Comparison of ENCODE assay signal across 8 cellular contexts in genomic region chr19:47225746-47226425, GRCh38. TPM values are rescaled to one million over a fixed set of nuclear protein-coding genes. Genes with fewer than 3 reads are reported as not detected.
DNase-seq lines count a peak whose midpoint lies in the region; ATAC-seq and TF ChIP-seq lines count a peak whose summit lies in the region.

No MANE protein-coding gene starts in this region.

- H3K4me1 ChIP-seq in liver (ENCODE audit: control insufficient read depth in 4 of 4, insufficient read depth in 4 of 4, low read length in 3 of 4): peaks cover 9 to 35% (median 27%) of the 10 kb centered on the region in 4 donors

- no peaks in the 10 kb centered on the region for H3K27me3 Mint-ChIP-seq in dendritic cell treated with granulocyte-macrophage colony-stimulating factor and Interleukin-4, amounts not matched to agents 40 ng/mL and 50 ng/mL, for 4 days

- no peaks in the 10 kb centered on the region for H3K9me3 ChIP-seq in liver (ENCODE audit: control insufficient read depth in 4 of 4, low read length in 3 of 4)

- H3K9ac ChIP-seq in liver (ENCODE audit: low read depth in 1 of 2, low read length in 2 of 2): peak overlapping the region; percentile 59 to 88

- no peak overlapping the region for H3K27ac Mint-ChIP-seq in dendritic cell treated with granulocyte-macrophage colony-stimulating factor and Interleukin-4, amounts not matched to agents 40 ng/mL and 50 ng/mL, for 4 days

- peak overlapping the region; percentile 21 for H3K4me3 Mint-ChIP-seq in dendritic cell treated with granulocyte-macrophage colony-stimulating factor and Interleukin-4, amounts not matched to agents 40 ng/mL and 50 ng/mL, for 4 days

- peak overlapping the region; percentile 99 for H3K27ac ChIP-seq in 22Rv1
- H3K27ac ChIP-seq in liver (ENCODE audit: low read depth in 1 of 2, low read length in 2 of 2): peak overlapping the region; percentile 98

- no peaks in the 10 kb centered on the region for H3K9me3 Mint-ChIP-seq in dendritic cell treated with granulocyte-macrophage colony-stimulating factor and Interleukin-4, amounts not matched to agents 40 ng/mL and 50 ng/mL, for 4 days

- ATAC-seq in GM18505 (IDR thresholded peaks at IDR 0.05; ENCODE audit: unreplicated experiment) (peak; percentile 37), HG03159 (IDR thresholded peaks at IDR 0.05; ENCODE audit: unreplicated experiment) (peak; percentile 37)

- intact Hi-C loops in dendritic cell treated with granulocyte-macrophage colony-stimulating factor and Interleukin-4, amounts not matched to agents 40 ng/mL and 50 ng/mL, for 4 days (cut with micrococcal nuclease): no loop called here

- peak; percentile 83 for DNase-seq in NCI-H510A treated with DMSO at 0.1 percent for 48 hours (lab: John Stamatoyannopoulos, UW)
- DNase-seq in activated CD4-positive, alpha-beta T cell treated with anti-CD3 and anti-CD28 coated beads, Interleukin-2, amount 50 U/mL, for 1 hour: peak; percentile 86
- peak; percentile 80 for DNase-seq in stimulated activated CD4-positive, alpha-beta T cell treated with anti-CD3 and anti-CD28 coated beads, Interleukin-2, amount 100 ng/mL, for 4 hours (ENCODE audit: low read depth)

- H3K36me3 Mint-ChIP-seq in dendritic cell treated with granulocyte-macrophage colony-stimulating factor and Interleukin-4, amounts not matched to agents 40 ng/mL and 50 ng/mL, for 4 days (ENCODE audit: low read depth): peaks cover 35% of the 10 kb centered on the region

- peak; percentile 49 for TF ChIP-seq CTCF in 22Rv1 (IDR thresholded peaks at IDR 0.05)
- TF ChIP-seq CTCF in liver (IDR thresholded peaks at IDR 0.05; ENCODE audit: low read depth, low read length, missing input control): peak; percentile 38

- peak overlapping the region in 2 of 3 donors; percentile 32 to 73 for H3K4me3 ChIP-seq in liver (ENCODE audit: low read depth in 1 of 3, low read length in 3 of 3)

- 3% methylated on average over 59 of the region's 59 CpGs for WGBS in liver

- peaks cover 0 to 6% (median 0%) of the 10 kb centered on the region in 4 donors for H3K36me3 ChIP-seq in liver (ENCODE audit: control insufficient read depth in 4 of 4, insufficient read depth in 3 of 4, low read depth in 1 of 4, low read length in 3 of 4)

- H3K27me3 ChIP-seq in liver (ENCODE audit: control insufficient read depth in 4 of 4, insufficient read depth in 4 of 4, low read length in 3 of 4): no peaks in the 10 kb centered on the region

- no peak for TF ChIP-seq RAD21 in liver (IDR thresholded peaks at IDR 0.05)

- peak; percentile 100 for TF ChIP-seq POLR2A in GM18505 (IDR thresholded peaks at IDR 0.05; ENCODE audit: borderline replicate concordance, extremely low read depth, insufficient read depth, insufficient read length)

- H3K4me1 Mint-ChIP-seq in dendritic cell treated with granulocyte-macrophage colony-stimulating factor and Interleukin-4, amounts not matched to agents 40 ng/mL and 50 ng/mL, for 4 days (ENCODE audit: low read depth): peaks cover 17% of the 10 kb centered on the region

TF ChIP-seq in liver, 16 proteins besides CTCF, POLR2A, EP300 and RAD21:
- TF ChIP-seq FOXA1 (IDR thresholded peaks at IDR 0.05) (no peak), REST (IDR thresholded peaks at IDR 0.05) (peak; percentile 47), FOXA2 (IDR thresholded peaks at IDR 0.05) (no peak), HNF4A (conservative IDR thresholded peaks at IDR 0.05) (no peak), JUND (IDR thresholded peaks at IDR 0.05) (peak in 1 of 2 donors; percentile 15), NR2F2 (IDR thresholded peaks at IDR 0.05) (no peak), ATF3 (IDR thresholded peaks at IDR 0.05) (peak; percentile 20)

RNA-seq across cellular contexts. Expression of gene BBC3, which starts 5.1 kb away (rescaled TPM):
- total RNA-seq in liver: 1 to 10 TPM; 1.0 to 2.1 TPM
- 1 to 10 TPM in 1 of 2 donors, under 1 TPM in 1; 0.35 to 2.6 TPM for polyA plus RNA-seq in liver

RNA-seq across cellular contexts. Expression of gene CCDC9, which starts 30.4 kb away (rescaled TPM):
- total RNA-seq in liver: 1 to 10 TPM; 2.8 to 8.1 TPM
- polyA plus RNA-seq in liver: 1 to 10 TPM; 1.4 to 8.0 TPM

RNA-seq across cellular contexts. Expression of gene INAFM1, which starts 48.8 kb away (rescaled TPM):
- 1 to 10 TPM; 1.5 to 2.0 TPM for total RNA-seq in liver
- 1 to 10 TPM; 1.8 to 2.5 TPM for polyA plus RNA-seq in liver

Comparison
In these comparisons a context has a peak if more than half of its experiments do, and no peak if none do; other contexts are left out.
1. Peak in every context shown above with its lines: DNase-seq, ATAC-seq, H3K4me3 ChIP-seq and H3K27ac ChIP-seq.